10 cellular contexts compared by ENCODE assay signal in the genomic region with DNA sequence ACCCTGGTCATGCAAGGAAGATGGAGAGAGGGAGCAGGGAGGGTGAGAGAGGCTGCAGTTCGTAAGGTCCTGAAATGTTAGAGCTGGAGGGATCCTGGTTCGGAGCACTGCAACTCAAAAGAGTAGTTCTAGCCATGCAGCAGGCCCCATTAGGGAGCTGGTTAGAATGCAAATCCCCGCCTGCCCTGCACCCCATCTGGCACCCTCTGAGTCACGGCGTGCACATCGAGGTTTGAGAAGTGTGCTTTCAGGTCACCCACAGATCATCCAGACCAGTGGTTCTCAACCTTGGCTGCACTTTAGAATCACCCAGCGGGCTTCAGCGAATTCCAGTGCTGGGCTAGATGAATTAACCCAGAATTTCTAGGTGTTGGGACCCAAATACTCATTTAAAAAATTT. TPM values are rescaled to one million over a fixed set of nuclear protein-coding genes. Genes with fewer than 3 reads are reported as not detected.
DNase-seq lines count a peak whose midpoint lies in the region; ATAC-seq and TF ChIP-seq lines count a peak whose summit lies in the region.
"Had no signal": no experiment of that assay in that cellular context is flagged by ENCODE, and none has a peak within 500 bp of the region (broad histone marks: within the 10 kb centered on the region; RNA-seq: fewer than 3 reads in every experiment).

No MANE protein-coding gene starts in this region.

- TF ChIP-seq CTCF in GM10248 (IDR thresholded peaks at IDR 0.05; ENCODE audit: control extremely low read depth, extremely low read depth, low read depth, missing control alignments), result no peak

- intact Hi-C loops in sciatic nerve (cut with DNase I), result loop anchor here (10.0 kb wide), 1 partner anchor 49 kb away; a partner anchor contains a TSS

- DNase-seq in sciatic nerve (ENCODE audit: low spot score) (no peak), GM10248 (ENCODE audit: extremely low spot score) (no peak), foreskin melanocyte (no peak), activated gamma-delta T cell (lab: John Stamatoyannopoulos, UW) (no peak)
- DNase-seq in stimulated activated CD4-positive, alpha-beta T cell treated with anti-CD3 and anti-CD28 coated beads, Interleukin-1b, Interleukin-23, amount 100 ng/mL, for 48 hours, result no peak
- DNase-seq: activated CD4-positive, alpha-beta T cell treated with anti-CD3 and anti-CD28 coated beads, Interleukin-2, amount 50 U/mL, for 48 hours; naive B cell had no signal

- ATAC-seq in GM19043 (IDR thresholded peaks at IDR 0.05; ENCODE audit: low read depth, unreplicated experiment), result peak; percentile 96
- peak; percentile 98 for ATAC-seq in HG02588 (IDR thresholded peaks at IDR 0.05; ENCODE audit: unreplicated experiment)
- peak; percentile 68 for ATAC-seq in HG03571 (IDR thresholded peaks at IDR 0.05; ENCODE audit: unreplicated experiment)
- peak; percentile 14 for ATAC-seq in sciatic nerve

- CTCF ChIA-PET in GM10248 (lab: Yijun Ruan, JAX), result no interaction called here

- POLR2A ChIA-PET in GM10248 (lab: Yijun Ruan, JAX), result interaction anchor here (0.5 kb wide), 1 partner anchor 402 kb away, joined by 3 read pairs; no protein-coding TSS in a partner anchor

RNA-seq across cellular contexts. Expression of a gene that starts 48.2 kb away (rescaled TPM):
- 72.4 TPM for total RNA-seq in sciatic nerve

Comparison
In these comparisons a context has a peak if more than half of its experiments do, and no peak if none do; other contexts are left out.
1. ATAC-seq: peak in every context shown above with its lines; median percentile 98 in HG02588; 96 in GM19043; 68 in HG03571; 14 in sciatic nerve.